Comparison of ENCODE assay signal across 23 cellular contexts in the genomic region with DNA sequence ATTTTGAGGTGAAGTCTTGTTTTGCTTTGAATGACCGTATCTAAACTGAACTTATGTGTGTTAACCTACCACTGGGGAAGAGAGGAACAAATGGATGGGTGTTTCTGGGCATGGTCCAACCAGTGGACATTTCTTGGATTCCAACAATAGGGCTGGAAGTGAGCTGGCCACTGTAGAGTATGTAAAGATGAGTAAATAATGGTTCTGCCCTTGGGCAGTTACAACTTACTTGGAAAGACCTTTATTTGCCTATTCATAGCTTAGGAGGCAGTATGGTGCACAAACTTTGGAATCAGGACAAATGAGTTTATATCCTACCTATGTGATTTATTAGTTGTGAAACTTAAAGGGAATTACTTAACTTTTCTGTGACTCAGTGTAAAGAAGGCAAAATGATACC.
"Had no signal": no experiment of that assay in that cellular context is flagged by ENCODE, and none has a peak within 500 bp of the region (broad histone marks: within the 10 kb centered on the region; RNA-seq: fewer than 3 reads in every experiment).

No MANE protein-coding gene starts in this region.

- H3K4me3 Mint-ChIP-seq: mesothelial cell of epicardium, naive B cell had no signal

- H3K27me3 Mint-ChIP-seq: naive B cell had no signal

- H3K27me3 ChIP-seq: dorsolateral prefrontal cortex, esophagus squamous epithelium, gastrocnemius medialis, heart right ventricle, left lung had no signal

- H3K4me3 ChIP-seq: coronary artery, dorsolateral prefrontal cortex, esophagus squamous epithelium, gastrocnemius medialis, heart right ventricle, left lung, lower lobe of right lung, mucosa of descending colon had no signal

- DNase-seq: dermis blood vessel endothelial cell; dorsolateral prefrontal cortex; effector CD4-positive, alpha-beta T cell; effector memory CD4-positive, alpha-beta T cell; erythroblast; esophagus squamous epithelium; foreskin fibroblast; foreskin melanocyte; gastrocnemius medialis; head of caudate nucleus; heart right ventricle; hippocampal formation; left cardiac atrium; left lung; left ventricle myocardium superior; lower lobe of right lung; mesenchymal stem cell; mucosa of descending colon; naive B cell had no signal

- H3K4me1 Mint-ChIP-seq: mesothelial cell of epicardium, naive B cell had no signal

- H3K36me3 ChIP-seq: esophagus squamous epithelium, gastrocnemius medialis, heart right ventricle, left lung, lower lobe of right lung had no signal

- H3K36me3 Mint-ChIP-seq: mesothelial cell of epicardium, naive B cell had no signal

- H3K27ac Mint-ChIP-seq: mesothelial cell of epicardium, naive B cell had no signal

- H3K9me3 ChIP-seq: esophagus squamous epithelium, gastrocnemius medialis, lower lobe of right lung, mucosa of descending colon had no signal

- ATAC-seq: esophagus mucosa, gastrocnemius medialis, heart right ventricle, left cardiac atrium, left lung, left ventricle myocardium superior, lower lobe of right lung, mucosa of descending colon had no signal

- H3K4me1 ChIP-seq: esophagus squamous epithelium, gastrocnemius medialis, heart right ventricle, left lung, lower lobe of right lung had no signal

- H3K27ac ChIP-seq: coronary artery, dorsolateral prefrontal cortex, epithelial cell of prostate, esophagus squamous epithelium, gastrocnemius medialis, heart right ventricle, left lung, lower lobe of right lung had no signal
